In the genomic region with DNA sequence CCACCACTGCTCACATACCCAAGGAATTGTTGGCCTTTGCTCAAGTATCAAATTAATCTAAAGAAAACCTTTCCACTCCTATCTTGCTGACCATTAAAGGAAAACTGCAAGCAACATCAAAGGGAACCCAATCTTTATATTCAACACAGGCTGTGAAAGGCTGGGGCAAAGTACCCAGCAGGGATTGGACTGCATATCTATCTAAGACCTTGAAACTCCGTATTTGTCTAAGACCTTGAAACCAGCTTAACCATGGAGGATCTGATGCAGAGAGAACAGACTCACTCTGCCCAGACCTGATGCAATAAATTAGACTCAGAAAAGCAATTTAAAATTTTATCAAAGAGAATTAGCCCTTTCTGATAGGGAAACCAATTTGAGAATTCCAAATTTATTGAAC, we compare ENCODE assay signal across 33 cellular contexts.
A peak's percentile ranks its signal among the peaks of the same experiment; 100 is the strongest.
DNase-seq lines count a peak whose midpoint lies in the region; ATAC-seq, FAIRE-seq and TF ChIP-seq lines count a peak whose summit lies in the region.
"Had no signal": no experiment of that assay in that cellular context is flagged by ENCODE, and none has a peak within 500 bp of the region (broad histone marks: within the 10 kb centered on the region; RNA-seq: fewer than 3 reads in every experiment).

No MANE protein-coding gene starts in this region.

- POLR2A ChIA-PET in HepG2 (lab: Yijun Ruan, JAX): no interaction called here

- FAIRE-seq in HepG2 (lab: Jason Lieb, UNC): no peak
- FAIRE-seq: A204.1, A549, D721Med had no signal

- H3K27ac ChIP-seq in HepG2 (ENCODE audit: extremely low read length, insufficient read depth, low read length) (no peak overlapping the region), right lobe of liver (no peak overlapping the region), OCI-LY3 (ENCODE audit: low read length) (no peak overlapping the region), hepatocyte (no peak overlapping the region)
- H3K27ac ChIP-seq: 22Rv1; A549; BLaER1; BLaER1 treated with 17β-estradiol and CSF1 and Interleukin-3, amounts not matched to agents 10 nM and 100 nM; C4-2B had no signal

- no peak overlapping the region for H3K4me2 ChIP-seq in HepG2 (ENCODE audit: low read depth, low read length)
- peak overlapping the region; percentile 31 for H3K4me2 ChIP-seq in OCI-LY3 (ENCODE audit: low read length)
- H3K4me2 ChIP-seq in hepatocyte: no peak overlapping the region
- H3K4me2 ChIP-seq: A549, BLaER1 had no signal

- no TSS peak for BruUV-seq in HepG2 (replicated peaks; lab: Mats Ljungman, UMichigan)

- no peaks in the 10 kb centered on the region for H3K9me2 ChIP-seq in hepatocyte (replicated peaks; ENCODE audit: insufficient read depth)

- TF ChIP-seq EP300 in HepG2 (IDR thresholded peaks at IDR 0.05; ENCODE audit: low read depth in 2 of 2, low read length in 2 of 2) (no peak), HepG2 (CRISPR knock-in tag; IDR thresholded peaks at IDR 0.05; ENCODE audit: borderline replicate concordance) (no peak)

- CTCF ChIA-PET in HepG2 (lab: Yijun Ruan, JAX; ENCODE audit: low intra/inter-chr PET ratio, low total read pairs): no interaction called here

- H3K79me2 ChIP-seq in HepG2 (ENCODE audit: insufficient read depth, low read length) (no peaks in the 10 kb centered on the region), OCI-LY3 (ENCODE audit: low read length) (no peaks in the 10 kb centered on the region), hepatocyte (no peaks in the 10 kb centered on the region)

- ATAC-seq in HepG2 (peak; percentile 75), right lobe of liver (no peak)
- ATAC-seq: A549; CD8-positive, alpha-beta T cell had no signal

- H3K27me3 ChIP-seq in HepG2 (ENCODE audit: control insufficient read depth in 1 of 2, insufficient read depth in 2 of 2, low read length in 2 of 2) (no peaks in the 10 kb centered on the region), right lobe of liver (no peaks in the 10 kb centered on the region), OCI-LY3 (ENCODE audit: low read depth, low read length) (peaks cover 41% of the 10 kb centered on the region), hepatocyte (no peaks in the 10 kb centered on the region)
- H3K27me3 ChIP-seq: BE2C; BLaER1; BLaER1 treated with 17β-estradiol and CSF1 and Interleukin-3, amounts not matched to agents 10 nM and 100 nM had no signal

- no peak for TF ChIP-seq RAD21 in HepG2 (CRISPR knock-in tag; IDR thresholded peaks at IDR 0.05)

- TF ChIP-seq POLR2A in HepG2 (IDR thresholded peaks at IDR 0.05; ENCODE audit: insufficient read depth in 1 of 2, low read depth in 2 of 2, low read length in 2 of 2) (no peak), right lobe of liver (IDR thresholded peaks at IDR 0.05) (no peak)

- H3K4me3 ChIP-seq in HepG2 (replicated peaks in 1 of 3; ENCODE audit: insufficient read depth in 1 of 3, low read depth in 2 of 3, low read length in 3 of 3) (no peak overlapping the region), right lobe of liver (no peak overlapping the region), OCI-LY3 (ENCODE audit: low read length) (no peak overlapping the region), hepatocyte (no peak overlapping the region)
- H3K4me3 ChIP-seq: A549; BLaER1; BLaER1 treated with 17β-estradiol and CSF1 and Interleukin-3, amounts not matched to agents 10 nM and 100 nM had no signal

- in situ Hi-C loops in HepG2 (cut with HindIII; ENCODE audit: extremely low pct_ligation_motif_present, low pct_unique_long_range_greater_than_20kb): no loop called here

- 0% methylated on average over 1 of the region's 1 CpG for WGBS in HepG2 (ENCODE audit: low lambda C conversion rate)
- WGBS in right lobe of liver (ENCODE audit: insufficient coverage, low coverage, low lambda C conversion rate, missing lambda C conversion rate): 30% methylated on average over 1 of the region's 1 CpG
- WGBS in hepatocyte (ENCODE audit: low lambda C conversion rate, missing lambda C conversion rate): 31% methylated on average over 1 of the region's 1 CpG

- DNase-seq in HepG2 (ENCODE audit: low spot score) (no peak), right lobe of liver (no peak), hepatocyte (ENCODE audit: low spot score) (peak; percentile 23), AG08396 (ENCODE audit: low spot score) (no peak), T1000 (lab: John Stamatoyannopoulos, UW) (no peak)
- DNase-seq: 8988T; ACHN; AML-193; BE2C; C1 segment of cervical spinal cord; Caco-2; Calu3; CD4-positive, alpha-beta memory T cell; CD4-positive, alpha-beta T cell; CD4-positive, CD25-positive, alpha-beta regulatory T cell; CD8-positive, alpha-beta memory T cell; CD8-positive, alpha-beta T cell; COR-L47; DMS 273 treated with DMSO at 0.1 percent for 48 hours; DMS153; DMS53; DMS79; DMS79 treated with DMSO at 0.1 percent for 48 hours; DND-41; EL had no signal

- TF ChIP-seq CTCF in HepG2 (CRISPR knock-in tag; IDR thresholded peaks at IDR 0.05) (no peak), right lobe of liver (IDR thresholded peaks at IDR 0.05) (no peak), OCI-LY3 (IDR thresholded peaks at IDR 0.05; ENCODE audit: low read depth, low read length) (no peak), hepatocyte (IDR thresholded peaks at IDR 0.05; ENCODE audit: poor library complexity) (no peak)

- H3K9me3 ChIP-seq in HepG2 (ENCODE audit: low read length): peaks cover 76% of the 10 kb centered on the region
- H3K9me3 ChIP-seq in right lobe of liver: no peaks in the 10 kb centered on the region
- no peaks in the 10 kb centered on the region for H3K9me3 ChIP-seq in OCI-LY3 (ENCODE audit: insufficient read depth, low read length)
- no peaks in the 10 kb centered on the region for H3K9me3 ChIP-seq in hepatocyte (ENCODE audit: low read depth)
- H3K9me3 ChIP-seq: A549, BE2C, Caco-2 had no signal

- H4K20me1 ChIP-seq in HepG2 (ENCODE audit: insufficient read depth, low read length): no peaks in the 10 kb centered on the region
- no peaks in the 10 kb centered on the region for H4K20me1 ChIP-seq in OCI-LY3 (ENCODE audit: insufficient read depth, low read length)
- no peaks in the 10 kb centered on the region for H4K20me1 ChIP-seq in hepatocyte (ENCODE audit: insufficient read depth, poor library complexity, severe bottlenecking)
- H4K20me1 ChIP-seq: BLaER1; BLaER1 treated with 17β-estradiol and CSF1 and Interleukin-3, amounts not matched to agents 10 nM and 100 nM had no signal

- H3K36me3 ChIP-seq in HepG2 (replicated peaks in 1 of 2; ENCODE audit: control insufficient read depth in 1 of 2, insufficient read depth in 2 of 2, low read length in 2 of 2) (no peaks in the 10 kb centered on the region), right lobe of liver (no peaks in the 10 kb centered on the region), OCI-LY3 (replicated peaks; ENCODE audit: low read depth, low read length) (no peaks in the 10 kb centered on the region), hepatocyte (replicated peaks; ENCODE audit: insufficient read depth, low read depth) (no peaks in the 10 kb centered on the region)
- H3K36me3 ChIP-seq: BE2C; BLaER1; BLaER1 treated with 17β-estradiol and CSF1 and Interleukin-3, amounts not matched to agents 10 nM and 100 nM had no signal

- H3K4me1 ChIP-seq in HepG2 (ENCODE audit: insufficient read depth, low read length) (no peaks in the 10 kb centered on the region), right lobe of liver (no peaks in the 10 kb centered on the region), OCI-LY3 (ENCODE audit: low read length) (peaks cover 17% of the 10 kb centered on the region), hepatocyte (ENCODE audit: insufficient read depth) (no peaks in the 10 kb centered on the region)
- H3K4me1 ChIP-seq: A549, BE2C, Caco-2 had no signal

- H2AFZ ChIP-seq in HepG2 (ENCODE audit: low read length) (no peak overlapping the region), OCI-LY3 (ENCODE audit: low read depth, low read length) (no peak overlapping the region), hepatocyte (no peak overlapping the region)

- intact Hi-C loops in HepG2 (cut with micrococcal nuclease; ENCODE audit: unreplicated experiment): no loop called here
- intact Hi-C loops in right lobe of liver (cut with DNase I): no loop called here

- no peak overlapping the region for H3K9ac ChIP-seq in HepG2 (ENCODE audit: insufficient read depth, low read depth, low read length)
- H3K9ac ChIP-seq in OCI-LY3 (ENCODE audit: low read length): no peak overlapping the region
- H3K9ac ChIP-seq: BLaER1; BLaER1 treated with 17β-estradiol and CSF1 and Interleukin-3, amounts not matched to agents 10 nM and 100 nM had no signal

TF ChIP-seq in HepG2, 621 proteins besides CTCF, POLR2A, EP300 and RAD21 (continues in another document):
- no peak for TF ChIP-seq NFYC (CRISPR knock-in tag; IDR thresholded peaks at IDR 0.05)
- TF ChIP-seq, protein P1, sequence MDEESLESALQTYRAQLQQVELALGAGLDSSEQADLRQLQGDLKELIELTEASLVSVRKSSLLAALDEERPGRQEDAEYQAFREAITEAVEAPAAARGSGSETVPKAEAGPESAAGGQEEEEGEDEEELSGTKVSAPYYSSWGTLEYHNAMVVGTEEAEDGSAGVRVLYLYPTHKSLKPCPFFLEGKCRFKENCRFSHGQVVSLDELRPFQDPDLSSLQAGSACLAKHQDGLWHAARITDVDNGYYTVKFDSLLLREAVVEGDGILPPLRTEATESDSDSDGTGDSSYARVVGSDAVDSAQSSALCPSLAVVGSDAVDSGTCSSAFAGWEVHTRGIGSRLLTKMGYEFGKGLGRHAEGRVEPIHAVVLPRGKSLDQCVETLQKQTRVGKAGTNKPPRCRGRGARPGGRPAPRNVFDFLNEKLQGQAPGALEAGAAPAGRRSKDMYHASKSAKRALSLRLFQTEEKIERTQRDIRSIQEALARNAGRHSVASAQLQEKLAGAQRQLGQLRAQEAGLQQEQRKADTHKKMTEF (CRISPR knock-in tag; IDR thresholded peaks at IDR 0.05): no peak
- TF ChIP-seq ZBTB20 (CRISPR knock-in tag; IDR thresholded peaks at IDR 0.05; ENCODE audit: borderline replicate concordance, low read depth): no peak
- no peak for TF ChIP-seq ZNF530 (CRISPR knock-in tag; IDR thresholded peaks at IDR 0.05; ENCODE audit: low read depth)
- no peak for TF ChIP-seq ZKSCAN5 (CRISPR knock-in tag; IDR thresholded peaks at IDR 0.05)
- TF ChIP-seq, protein P2, sequence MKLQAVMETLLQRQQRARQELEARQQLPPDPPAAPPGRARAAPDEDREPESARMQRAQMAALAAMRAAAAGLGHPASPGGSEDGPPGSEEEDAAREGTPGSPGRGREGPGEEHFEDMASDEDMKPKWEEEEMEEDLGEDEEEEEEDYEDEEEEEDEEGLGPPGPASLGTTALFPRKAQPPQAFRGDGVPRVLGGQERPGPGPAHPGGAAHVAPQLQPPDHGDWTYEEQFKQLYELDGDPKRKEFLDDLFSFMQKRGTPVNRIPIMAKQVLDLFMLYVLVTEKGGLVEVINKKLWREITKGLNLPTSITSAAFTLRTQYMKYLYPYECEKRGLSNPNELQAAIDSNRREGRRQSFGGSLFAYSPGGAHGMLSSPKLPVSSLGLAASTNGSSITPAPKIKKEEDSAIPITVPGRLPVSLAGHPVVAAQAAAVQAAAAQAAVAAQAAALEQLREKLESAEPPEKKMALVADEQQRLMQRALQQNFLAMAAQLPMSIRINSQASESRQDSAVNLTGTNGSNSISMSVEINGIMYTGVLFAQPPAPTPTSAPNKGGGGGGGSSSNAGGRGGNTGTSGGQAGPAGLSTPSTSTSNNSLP (IDR thresholded peaks at IDR 0.05; ENCODE audit: low read depth, low read length): no peak
